24 cellular contexts compared by ENCODE assay signal in genomic region chr1:201544710-201545109, GRCh38.
"Had no signal": no experiment of that assay in that cellular context is flagged by ENCODE, and none has a peak within 500 bp of the region (broad histone marks: within the 10 kb centered on the region; RNA-seq: fewer than 3 reads in every experiment).

No MANE protein-coding gene starts in this region.

- H3K27me3 ChIP-seq: breast epithelium, MG63, SJSA1 had no signal

- H3K4me3 Mint-ChIP-seq: activated CD8-positive, alpha-beta T cell treated with anti-CD3 and anti-CD28 coated beads, Interleukin-2, amount 10 ng/mL, durations not matched to agents 7 days and 5 days; T-helper 17 cell; WTC11 had no signal

- H3K36me3 Mint-ChIP-seq: WTC11 had no signal

- H3K27ac ChIP-seq: KMS-11, SJSA1 had no signal

- H3K4me3 ChIP-seq: breast epithelium, MG63, SJSA1 had no signal

- ATAC-seq: activated CD8-positive, alpha-beta T cell treated with anti-CD3 and anti-CD28 coated beads, Interleukin-2, amount 10 ng/mL, durations not matched to agents 7 days and 5 days; PC-3; T-helper 17 cell; WTC11 had no signal

- H3K27ac Mint-ChIP-seq: activated CD8-positive, alpha-beta T cell treated with anti-CD3 and anti-CD28 coated beads, Interleukin-2, amount 10 ng/mL, durations not matched to agents 7 days and 5 days; T-helper 17 cell; WTC11 had no signal

- H3K36me3 ChIP-seq: breast epithelium, MG63, SJSA1 had no signal

- H3K9me3 ChIP-seq: breast epithelium, MG63, SJSA1 had no signal

- H3K9me3 Mint-ChIP-seq: WTC11 had no signal

- FAIRE-seq: RCC 7860 had no signal

- DNase-seq: activated CD4-positive, alpha-beta T cell treated with anti-CD3 and anti-CD28 coated beads for 48 hours; activated CD4-positive, alpha-beta T cell treated with anti-CD3 and anti-CD28 coated beads, Interleukin-2, amount 50 U/mL, for 4 hours; activated CD4-positive, CD25-positive, alpha-beta regulatory T cell treated with anti-CD3 and anti-CD28 coated beads, Interleukin-2, amount 50 U/mL, for 72 hours; activated CD8-positive, alpha-beta memory T cell treated with anti-CD3 and anti-CD28 coated beads, Interleukin-2, amount 50 U/mL, for 48 hours; activated CD8-positive, alpha-beta T cell treated with anti-CD3 and anti-CD28 coated beads, Interleukin-2, amount 10 ng/mL, durations not matched to agents 7 days and 5 days; activated naive CD4-positive, alpha-beta T cell treated with anti-CD3 and anti-CD28 coated beads, Interleukin-2, amount 50 U/mL, for 16 hours; activated T-cell treated with anti-CD3 and anti-CD28 coated beads, Interleukin-2, amount 50 U/mL, for 1 hour; aorta; caudate nucleus; MG63; NCI-H1105; NCI-H1436; NCI-H187; NCI-H2081; NCI-H510A treated with DMSO at 0.1 percent for 48 hours; PC-3; SHP77; T-helper 17 cell; T-helper 9 cell had no signal
